Comparison of ENCODE assay signal across 24 cellular contexts in the genomic region with DNA sequence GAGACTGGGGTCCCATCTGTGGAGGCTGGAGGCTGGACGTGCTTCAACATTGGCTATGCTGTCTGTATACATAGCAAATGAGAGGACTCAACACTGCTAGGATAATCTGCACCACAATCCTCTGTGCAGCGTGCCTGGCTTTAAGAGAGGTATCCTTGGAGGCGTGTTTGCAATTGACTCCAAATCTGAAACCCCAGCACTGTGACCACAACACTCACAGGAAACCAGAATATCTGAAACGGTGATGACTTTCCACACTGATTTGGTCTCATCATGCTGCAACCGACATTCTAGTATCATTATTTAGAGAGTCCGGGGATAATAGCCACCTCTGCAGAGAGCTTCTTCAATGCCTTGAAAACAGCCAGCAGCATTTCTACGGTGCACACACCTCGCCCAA. TPM values are rescaled to one million over a fixed set of nuclear protein-coding genes. Genes with fewer than 3 reads are reported as not detected.
DNase-seq lines count a peak whose midpoint lies in the region; ATAC-seq and TF ChIP-seq lines count a peak whose summit lies in the region.
"Had no signal": no experiment of that assay in that cellular context is flagged by ENCODE, and none has a peak within 500 bp of the region (broad histone marks: within the 10 kb centered on the region; RNA-seq: fewer than 3 reads in every experiment).

No MANE protein-coding gene starts in this region.

- CTCF ChIA-PET in activated CD8-positive, alpha-beta T cell treated with anti-CD3 and anti-CD28 coated beads, Interleukin-2, amount 10 ng/mL, durations not matched to agents 7 days and 5 days (lab: Charles Lee): interaction anchor here (1.5 to 1.8 kb wide), 2 partner anchors 16 to 93 kb away, joined by 4 to 8 read pairs; no protein-coding TSS in a partner anchor

- no peak overlapping the region for H3K4me3 ChIP-seq in breast epithelium
- H3K4me3 ChIP-seq: SK-N-MC had no signal

- TF ChIP-seq CTCF in breast epithelium (IDR thresholded peaks at IDR 0.05): no peak

- no peaks in the 10 kb centered on the region for H3K36me3 Mint-ChIP-seq in T-helper 17 cell (ENCODE audit: low read depth)
- H3K36me3 Mint-ChIP-seq in activated CD8-positive, alpha-beta T cell treated with anti-CD3 and anti-CD28 coated beads, Interleukin-2, amount 10 ng/mL, durations not matched to agents 7 days and 5 days (ENCODE audit: low read depth): no peaks in the 10 kb centered on the region

- DNase-seq in activated effector memory CD4-positive, alpha-beta T cell treated with anti-CD3 and anti-CD28 coated beads, Interleukin-2, amount 50 U/mL, for 16 hours: peak; percentile 19
- DNase-seq in activated effector memory CD4-positive, alpha-beta T cell treated with Interleukin-2 at 50 U/mL for 16 hours: no peak
- peak; percentile 6 for DNase-seq in MV-4-11 (lab: John Stamatoyannopoulos, UW)
- DNase-seq in T-helper 17 cell: no peak
- no peak for DNase-seq in AG20443 (ENCODE audit: low spot score)
- DNase-seq in activated CD8-positive, alpha-beta T cell treated with anti-CD3 and anti-CD28 coated beads, Interleukin-2, amount 10 ng/mL, durations not matched to agents 7 days and 5 days: no peak
- DNase-seq in SW480 (ENCODE audit: low spot score): no peak
- no peak for DNase-seq in breast epithelium (ENCODE audit: low spot score in 2 of 2)
- DNase-seq: 8988T; ACHN; CD4-positive, alpha-beta T cell; H7; Karpas-422; NCI-H1105 treated with DMSO at 0.1 percent for 48 hours; NCI-H146; NCI-H1930; NCI-H446; NCI-H524 treated with DMSO at 0.1 percent for 48 hours; NCI-H82; OCI-M1; SIG-M5 had no signal

- POLR2A ChIA-PET in activated CD8-positive, alpha-beta T cell treated with anti-CD3 and anti-CD28 coated beads, Interleukin-2, amount 10 ng/mL, durations not matched to agents 7 days and 5 days (lab: Charles Lee): no interaction called here

- no peaks in the 10 kb centered on the region for H3K36me3 ChIP-seq in breast epithelium

- H3K27ac Mint-ChIP-seq in T-helper 17 cell: no peak overlapping the region
- H3K27ac Mint-ChIP-seq in activated CD8-positive, alpha-beta T cell treated with anti-CD3 and anti-CD28 coated beads, Interleukin-2, amount 10 ng/mL, durations not matched to agents 7 days and 5 days: no peak overlapping the region
- H3K27ac Mint-ChIP-seq: CD4-positive, alpha-beta T cell had no signal

- peaks cover 68% of the 10 kb centered on the region for H3K27me3 Mint-ChIP-seq in T-helper 17 cell
- H3K27me3 Mint-ChIP-seq in activated CD8-positive, alpha-beta T cell treated with anti-CD3 and anti-CD28 coated beads, Interleukin-2, amount 10 ng/mL, durations not matched to agents 7 days and 5 days (ENCODE audit: low read depth): peaks cover 25% of the 10 kb centered on the region

- H3K4me1 Mint-ChIP-seq in T-helper 17 cell: peaks cover 20% of the 10 kb centered on the region
- H3K4me1 Mint-ChIP-seq in activated CD8-positive, alpha-beta T cell treated with anti-CD3 and anti-CD28 coated beads, Interleukin-2, amount 10 ng/mL, durations not matched to agents 7 days and 5 days (ENCODE audit: low read depth): peaks cover 24% of the 10 kb centered on the region

- H3K9me3 ChIP-seq in T-helper 17 cell (ENCODE audit: control insufficient read depth, low read length, poor library complexity, severe bottlenecking) (no peaks in the 10 kb centered on the region), breast epithelium (no peaks in the 10 kb centered on the region)

- no peak for ATAC-seq in T-helper 17 cell
- no peak for ATAC-seq in activated CD8-positive, alpha-beta T cell treated with anti-CD3 and anti-CD28 coated beads, Interleukin-2, amount 10 ng/mL, durations not matched to agents 7 days and 5 days
- ATAC-seq: HepG2 had no signal

- no peaks in the 10 kb centered on the region for H3K9me3 Mint-ChIP-seq in activated CD8-positive, alpha-beta T cell treated with anti-CD3 and anti-CD28 coated beads, Interleukin-2, amount 10 ng/mL, durations not matched to agents 7 days and 5 days (ENCODE audit: insufficient read depth)
- H3K9me3 Mint-ChIP-seq: CD4-positive, alpha-beta T cell had no signal

- TF ChIP-seq POLR2A in breast epithelium (IDR thresholded peaks at IDR 0.05): no peak

- H3K27me3 ChIP-seq in breast epithelium: peaks cover 0 to 3% of the 10 kb centered on the region in 2 donors

- H3K4me1 ChIP-seq in breast epithelium: no peaks in the 10 kb centered on the region

- intact Hi-C loops in breast epithelium (cut with DNase I; ENCODE audit: low total_unique reads): no loop called here

- H3K4me3 Mint-ChIP-seq in T-helper 17 cell: peak overlapping the region; percentile 21
- H3K4me3 Mint-ChIP-seq in activated CD8-positive, alpha-beta T cell treated with anti-CD3 and anti-CD28 coated beads, Interleukin-2, amount 10 ng/mL, durations not matched to agents 7 days and 5 days: no peak overlapping the region
- H3K4me3 Mint-ChIP-seq: CD4-positive, alpha-beta T cell had no signal

- H3K27ac ChIP-seq in breast epithelium: no peak overlapping the region
- H3K27ac ChIP-seq: SK-N-MC had no signal

RNA-seq across cellular contexts. Expression of a gene that starts 35.1 kb away (rescaled TPM):
- total RNA-seq in T-helper 17 cell: not detected
- not detected for total RNA-seq in activated CD8-positive, alpha-beta T cell treated with anti-CD3 and anti-CD28 coated beads, Interleukin-2, amount 10 ng/mL, durations not matched to agents 7 days and 5 days
- total RNA-seq in breast epithelium: not detected
- total RNA-seq: CD4-positive, alpha-beta T cell; H7; HepG2; HT-29 had no signal

RNA-seq across cellular contexts. Expression of a gene that starts 48.2 kb away (rescaled TPM):
- total RNA-seq in T-helper 17 cell: not detected
- total RNA-seq in activated CD8-positive, alpha-beta T cell treated with anti-CD3 and anti-CD28 coated beads, Interleukin-2, amount 10 ng/mL, durations not matched to agents 7 days and 5 days: not detected
- total RNA-seq in breast epithelium: 100 to 1,000 TPM in 1 of 3 donors, 10 to 100 TPM in 1, 1 to 10 TPM in 1; 7.5 to 169 (median 22.2) TPM
- total RNA-seq: CD4-positive, alpha-beta T cell had no signal

RNA-seq across cellular contexts. Expression of a gene that starts 55.3 kb away (rescaled TPM):
- total RNA-seq in T-helper 17 cell (10 to 100 TPM in 1 of 2 donors, 1 to 10 TPM in 1; 7.4 to 10.5 TPM), breast epithelium (10 to 100 TPM in 2 of 3 donors, 1 to 10 TPM in 1; 9.8 to 16.8 (median 11.8) TPM)
- total RNA-seq in activated CD8-positive, alpha-beta T cell treated with anti-CD3 and anti-CD28 coated beads, Interleukin-2, amount 10 ng/mL, durations not matched to agents 7 days and 5 days: 1 to 10 TPM; 7.9 to 8.7 TPM

Comparison
In these comparisons a context has a peak if more than half of its experiments do, and no peak if none do; other contexts are left out.
1. DNase-seq: peak in activated effector memory CD4-positive, alpha-beta T cell treated with anti-CD3 and anti-CD28 coated beads, Interleukin-2, amount 50 U/mL, for 16 hours (single experiment) and MV-4-11 (single experiment); none in activated effector memory CD4-positive, alpha-beta T cell treated with Interleukin-2 at 50 U/mL for 16 hours (single experiment), T-helper 17 cell (0 of 3), AG20443 (single experiment), activated CD8-positive, alpha-beta T cell treated with anti-CD3 and anti-CD28 coated beads, Interleukin-2, amount 10 ng/mL, durations not matched to agents 7 days and 5 days (single experiment), SW480 (single experiment) and breast epithelium (0 of 2).
2. RNA of a gene that starts 48.2 kb away (total RNA-seq): 7.5 to 169 TPM in breast epithelium; not detected in T-helper 17 cell and not detected in activated CD8-positive, alpha-beta T cell treated with anti-CD3 and anti-CD28 coated beads, Interleukin-2, amount 10 ng/mL, durations not matched to agents 7 days and 5 days; every median in the first group is over 4 times any median in the second.